ENCODE assay signal across 1 cellular context in the genomic region with DNA sequence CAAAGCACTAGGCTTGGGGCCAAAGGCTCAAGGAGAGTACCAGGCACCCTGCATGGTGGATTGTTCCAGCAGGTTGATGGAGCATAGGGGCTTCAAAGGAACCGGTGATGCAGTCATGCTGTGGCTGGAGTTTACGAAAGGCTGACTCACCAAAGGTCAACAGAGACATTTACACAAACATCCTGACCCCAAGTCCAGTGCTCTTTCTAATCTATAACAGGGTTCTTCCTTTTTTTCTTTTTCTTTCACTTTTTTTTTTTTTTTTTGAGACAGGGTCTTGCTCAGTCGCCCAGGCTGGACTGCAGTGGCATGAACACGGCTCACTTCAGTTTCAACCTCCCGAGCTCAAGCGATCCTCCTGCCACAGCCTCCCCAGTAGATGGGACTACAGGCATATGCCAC.
TF ChIP-seq lines count a peak whose summit lies in the region.

No MANE protein-coding gene starts in this region.

TF ChIP-seq in HepG2, 621 proteins besides CTCF, POLR2A, EP300 and RAD21 (continues in another document):
- TF ChIP-seq KMT2B (CRISPR knock-in tag; IDR thresholded peaks at IDR 0.05) (no peak), MAFF (IDR thresholded peaks at IDR 0.05; ENCODE audit: low read depth, low read length) (no peak), PHF8 (CRISPR knock-in tag; IDR thresholded peaks at IDR 0.05) (no peak), CEBPG (CRISPR knock-in tag; IDR thresholded peaks at IDR 0.05) (peak; percentile 78), ZNF550 (CRISPR knock-in tag; IDR thresholded peaks at IDR 0.05; ENCODE audit: borderline replicate concordance) (no peak), IKZF4 (CRISPR knock-in tag; IDR thresholded peaks at IDR 0.05; ENCODE audit: borderline replicate concordance, low read depth, not compliant biosample characterization) (no peak), NFIC (IDR thresholded peaks at IDR 0.05; ENCODE audit: low read length) (peak; percentile 77), FOXK2 (IDR thresholded peaks at IDR 0.05) (no peak), TMF1 (CRISPR knock-in tag; IDR thresholded peaks at IDR 0.05; ENCODE audit: low read depth) (no peak), HNRNPH1 (optimal IDR thresholded peaks at IDR 0.05; ENCODE audit: low read depth, low read length) (no peak), ZNF775 (CRISPR knock-in tag; IDR thresholded peaks at IDR 0.05; ENCODE audit: borderline replicate concordance) (no peak), ZNF850 (CRISPR knock-in tag; conservative IDR thresholded peaks at IDR 0.05) (no peak), TOE1 (CRISPR knock-in tag; IDR thresholded peaks at IDR 0.05) (no peak), JARID2 (CRISPR knock-in tag; IDR thresholded peaks at IDR 0.05; ENCODE audit: insufficient replicate concordance) (no peak), MAFG (CRISPR knock-in tag; IDR thresholded peaks at IDR 0.05) (no peak), GZF1 (CRISPR knock-in tag; IDR thresholded peaks at IDR 0.05) (peak; percentile 54; the same call in 1 of the 2 replicates), TBL1XR1 (IDR thresholded peaks at IDR 0.05; ENCODE audit: borderline replicate concordance, low read length, partially characterized antibody) (peak; percentile 71), SNAPC2 (CRISPR knock-in tag; IDR thresholded peaks at IDR 0.05) (peak; percentile 46; the same call in 1 of the 2 replicates), ZNF772 (CRISPR knock-in tag; IDR thresholded peaks at IDR 0.05) (no peak), ZNF577 (CRISPR knock-in tag; IDR thresholded peaks at IDR 0.05; ENCODE audit: borderline replicate concordance, low read depth) (no peak), ZNF558 (CRISPR knock-in tag; IDR thresholded peaks at IDR 0.05; ENCODE audit: borderline replicate concordance) (no peak), ZC3H13 (CRISPR knock-in tag; IDR thresholded peaks at IDR 0.05) (no peak), SP1 (IDR thresholded peaks at IDR 0.05) (no peak), SP1 (CRISPR knock-in tag; IDR thresholded peaks at IDR 0.05) (no peak), FOXC1 (CRISPR knock-in tag; IDR thresholded peaks at IDR 0.05; ENCODE audit: borderline replicate concordance) (no peak), NKX3-1 (CRISPR knock-in tag; IDR thresholded peaks at IDR 0.05) (no peak), ZNF354B (CRISPR knock-in tag; IDR thresholded peaks at IDR 0.05) (no peak), ZNF781 (CRISPR knock-in tag; IDR thresholded peaks at IDR 0.05; ENCODE audit: borderline replicate concordance, not compliant biosample characterization) (peak; percentile 61), SMAD3 (CRISPR knock-in tag; IDR thresholded peaks at IDR 0.05) (no peak), ZNF557 (CRISPR knock-in tag; IDR thresholded peaks at IDR 0.05) (no peak), MED8 (CRISPR knock-in tag; IDR thresholded peaks at IDR 0.05; ENCODE audit: insufficient replicate concordance) (no peak), ARHGAP35 (CRISPR knock-in tag; IDR thresholded peaks at IDR 0.05; ENCODE audit: borderline replicate concordance) (no peak), MTA3 (CRISPR knock-in tag; IDR thresholded peaks at IDR 0.05) (no peak), FOXA3 (CRISPR knock-in tag; IDR thresholded peaks at IDR 0.05) (peak; percentile 97), PTBP1 (IDR thresholded peaks at IDR 0.05; ENCODE audit: low read depth, low read length, poor library complexity, severe bottlenecking) (no peak), TCF12 (IDR thresholded peaks at IDR 0.05) (no peak), TCF12 (CRISPR knock-in tag; IDR thresholded peaks at IDR 0.05) (peak; percentile 49; the same call in 1 of the 2 replicates), MAF1 (CRISPR knock-in tag; IDR thresholded peaks at IDR 0.05; ENCODE audit: borderline replicate concordance) (no peak), ZNF883 (CRISPR knock-in tag; IDR thresholded peaks at IDR 0.05; ENCODE audit: not compliant biosample characterization) (no peak)
- TF ChIP-seq, protein P1, sequence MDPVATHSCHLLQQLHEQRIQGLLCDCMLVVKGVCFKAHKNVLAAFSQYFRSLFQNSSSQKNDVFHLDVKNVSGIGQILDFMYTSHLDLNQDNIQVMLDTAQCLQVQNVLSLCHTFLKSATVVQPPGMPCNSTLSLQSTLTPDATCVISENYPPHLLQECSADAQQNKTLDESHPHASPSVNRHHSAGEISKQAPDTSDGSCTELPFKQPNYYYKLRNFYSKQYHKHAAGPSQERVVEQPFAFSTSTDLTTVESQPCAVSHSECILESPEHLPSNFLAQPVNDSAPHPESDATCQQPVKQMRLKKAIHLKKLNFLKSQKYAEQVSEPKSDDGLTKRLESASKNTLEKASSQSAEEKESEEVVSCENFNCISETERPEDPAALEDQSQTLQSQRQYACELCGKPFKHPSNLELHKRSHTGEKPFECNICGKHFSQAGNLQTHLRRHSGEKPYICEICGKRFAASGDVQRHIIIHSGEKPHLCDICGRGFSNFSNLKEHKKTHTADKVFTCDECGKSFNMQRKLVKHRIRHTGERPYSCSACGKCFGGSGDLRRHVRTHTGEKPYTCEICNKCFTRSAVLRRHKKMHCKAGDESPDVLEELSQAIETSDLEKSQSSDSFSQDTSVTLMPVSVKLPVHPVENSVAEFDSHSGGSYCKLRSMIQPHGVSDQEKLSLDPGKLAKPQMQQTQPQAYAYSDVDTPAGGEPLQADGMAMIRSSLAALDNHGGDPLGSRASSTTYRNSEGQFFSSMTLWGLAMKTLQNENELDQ (CRISPR knock-in tag; IDR thresholded peaks at IDR 0.05; ENCODE audit: borderline replicate concordance) = no peak
- TF ChIP-seq, protein P2, sequence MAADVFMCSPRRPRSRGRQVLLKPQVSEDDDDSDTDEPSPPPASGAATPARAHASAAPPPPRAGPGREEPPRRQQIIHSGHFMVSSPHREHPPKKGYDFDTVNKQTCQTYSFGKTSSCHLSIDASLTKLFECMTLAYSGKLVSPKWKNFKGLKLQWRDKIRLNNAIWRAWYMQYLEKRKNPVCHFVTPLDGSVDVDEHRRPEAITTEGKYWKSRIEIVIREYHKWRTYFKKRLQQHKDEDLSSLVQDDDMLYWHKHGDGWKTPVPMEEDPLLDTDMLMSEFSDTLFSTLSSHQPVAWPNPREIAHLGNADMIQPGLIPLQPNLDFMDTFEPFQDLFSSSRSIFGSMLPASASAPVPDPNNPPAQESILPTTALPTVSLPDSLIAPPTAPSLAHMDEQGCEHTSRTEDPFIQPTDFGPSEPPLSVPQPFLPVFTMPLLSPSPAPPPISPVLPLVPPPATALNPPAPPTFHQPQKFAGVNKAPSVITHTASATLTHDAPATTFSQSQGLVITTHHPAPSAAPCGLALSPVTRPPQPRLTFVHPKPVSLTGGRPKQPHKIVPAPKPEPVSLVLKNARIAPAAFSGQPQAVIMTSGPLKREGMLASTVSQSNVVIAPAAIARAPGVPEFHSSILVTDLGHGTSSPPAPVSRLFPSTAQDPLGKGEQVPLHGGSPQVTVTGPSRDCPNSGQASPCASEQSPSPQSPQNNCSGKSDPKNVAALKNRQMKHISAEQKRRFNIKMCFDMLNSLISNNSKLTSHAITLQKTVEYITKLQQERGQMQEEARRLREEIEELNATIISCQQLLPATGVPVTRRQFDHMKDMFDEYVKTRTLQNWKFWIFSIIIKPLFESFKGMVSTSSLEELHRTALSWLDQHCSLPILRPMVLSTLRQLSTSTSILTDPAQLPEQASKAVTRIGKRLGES (CRISPR knock-in tag; IDR thresholded peaks at IDR 0.05; ENCODE audit: borderline replicate concordance) = no peak
- TF ChIP-seq, protein P3, sequence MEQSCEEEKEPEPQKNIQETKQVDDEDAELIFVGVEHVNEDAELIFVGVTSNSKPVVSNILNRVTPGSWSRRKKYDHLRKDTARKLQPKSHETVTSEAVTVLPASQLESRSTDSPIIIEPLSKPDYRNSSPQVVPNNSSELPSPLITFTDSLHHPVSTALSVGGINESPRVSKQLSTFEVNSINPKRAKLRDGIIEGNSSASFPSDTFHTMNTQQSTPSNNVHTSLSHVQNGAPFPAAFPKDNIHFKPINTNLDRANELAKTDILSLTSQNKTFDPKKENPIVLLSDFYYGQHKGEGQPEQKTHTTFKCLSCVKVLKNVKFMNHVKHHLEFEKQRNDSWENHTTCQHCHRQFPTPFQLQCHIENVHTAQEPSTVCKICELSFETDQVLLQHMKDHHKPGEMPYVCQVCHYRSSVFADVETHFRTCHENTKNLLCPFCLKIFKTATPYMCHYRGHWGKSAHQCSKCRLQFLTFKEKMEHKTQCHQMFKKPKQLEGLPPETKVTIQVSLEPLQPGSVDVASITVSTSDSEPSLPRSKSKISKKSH (CRISPR knock-in tag; IDR thresholded peaks at IDR 0.05; ENCODE audit: borderline replicate concordance) = no peak
- TF ChIP-seq, protein P4, sequence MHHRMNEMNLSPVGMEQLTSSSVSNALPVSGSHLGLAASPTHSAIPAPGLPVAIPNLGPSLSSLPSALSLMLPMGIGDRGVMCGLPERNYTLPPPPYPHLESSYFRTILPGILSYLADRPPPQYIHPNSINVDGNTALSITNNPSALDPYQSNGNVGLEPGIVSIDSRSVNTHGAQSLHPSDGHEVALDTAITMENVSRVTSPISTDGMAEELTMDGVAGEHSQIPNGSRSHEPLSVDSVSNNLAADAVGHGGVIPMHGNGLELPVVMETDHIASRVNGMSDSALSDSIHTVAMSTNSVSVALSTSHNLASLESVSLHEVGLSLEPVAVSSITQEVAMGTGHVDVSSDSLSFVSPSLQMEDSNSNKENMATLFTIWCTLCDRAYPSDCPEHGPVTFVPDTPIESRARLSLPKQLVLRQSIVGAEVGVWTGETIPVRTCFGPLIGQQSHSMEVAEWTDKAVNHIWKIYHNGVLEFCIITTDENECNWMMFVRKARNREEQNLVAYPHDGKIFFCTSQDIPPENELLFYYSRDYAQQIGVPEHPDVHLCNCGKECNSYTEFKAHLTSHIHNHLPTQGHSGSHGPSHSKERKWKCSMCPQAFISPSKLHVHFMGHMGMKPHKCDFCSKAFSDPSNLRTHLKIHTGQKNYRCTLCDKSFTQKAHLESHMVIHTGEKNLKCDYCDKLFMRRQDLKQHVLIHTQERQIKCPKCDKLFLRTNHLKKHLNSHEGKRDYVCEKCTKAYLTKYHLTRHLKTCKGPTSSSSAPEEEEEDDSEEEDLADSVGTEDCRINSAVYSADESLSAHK (CRISPR knock-in tag; IDR thresholded peaks at IDR 0.05; ENCODE audit: borderline replicate concordance) = no peak
- TF ChIP-seq, protein P5, sequence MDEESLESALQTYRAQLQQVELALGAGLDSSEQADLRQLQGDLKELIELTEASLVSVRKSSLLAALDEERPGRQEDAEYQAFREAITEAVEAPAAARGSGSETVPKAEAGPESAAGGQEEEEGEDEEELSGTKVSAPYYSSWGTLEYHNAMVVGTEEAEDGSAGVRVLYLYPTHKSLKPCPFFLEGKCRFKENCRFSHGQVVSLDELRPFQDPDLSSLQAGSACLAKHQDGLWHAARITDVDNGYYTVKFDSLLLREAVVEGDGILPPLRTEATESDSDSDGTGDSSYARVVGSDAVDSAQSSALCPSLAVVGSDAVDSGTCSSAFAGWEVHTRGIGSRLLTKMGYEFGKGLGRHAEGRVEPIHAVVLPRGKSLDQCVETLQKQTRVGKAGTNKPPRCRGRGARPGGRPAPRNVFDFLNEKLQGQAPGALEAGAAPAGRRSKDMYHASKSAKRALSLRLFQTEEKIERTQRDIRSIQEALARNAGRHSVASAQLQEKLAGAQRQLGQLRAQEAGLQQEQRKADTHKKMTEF (CRISPR knock-in tag; IDR thresholded peaks at IDR 0.05) = peak; percentile 93
- TF ChIP-seq, protein P6, sequence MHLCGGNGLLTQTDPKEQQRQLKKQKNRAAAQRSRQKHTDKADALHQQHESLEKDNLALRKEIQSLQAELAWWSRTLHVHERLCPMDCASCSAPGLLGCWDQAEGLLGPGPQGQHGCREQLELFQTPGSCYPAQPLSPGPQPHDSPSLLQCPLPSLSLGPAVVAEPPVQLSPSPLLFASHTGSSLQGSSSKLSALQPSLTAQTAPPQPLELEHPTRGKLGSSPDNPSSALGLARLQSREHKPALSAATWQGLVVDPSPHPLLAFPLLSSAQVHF (CRISPR knock-in tag; IDR thresholded peaks at IDR 0.05) = no peak
- TF ChIP-seq, protein P7, sequence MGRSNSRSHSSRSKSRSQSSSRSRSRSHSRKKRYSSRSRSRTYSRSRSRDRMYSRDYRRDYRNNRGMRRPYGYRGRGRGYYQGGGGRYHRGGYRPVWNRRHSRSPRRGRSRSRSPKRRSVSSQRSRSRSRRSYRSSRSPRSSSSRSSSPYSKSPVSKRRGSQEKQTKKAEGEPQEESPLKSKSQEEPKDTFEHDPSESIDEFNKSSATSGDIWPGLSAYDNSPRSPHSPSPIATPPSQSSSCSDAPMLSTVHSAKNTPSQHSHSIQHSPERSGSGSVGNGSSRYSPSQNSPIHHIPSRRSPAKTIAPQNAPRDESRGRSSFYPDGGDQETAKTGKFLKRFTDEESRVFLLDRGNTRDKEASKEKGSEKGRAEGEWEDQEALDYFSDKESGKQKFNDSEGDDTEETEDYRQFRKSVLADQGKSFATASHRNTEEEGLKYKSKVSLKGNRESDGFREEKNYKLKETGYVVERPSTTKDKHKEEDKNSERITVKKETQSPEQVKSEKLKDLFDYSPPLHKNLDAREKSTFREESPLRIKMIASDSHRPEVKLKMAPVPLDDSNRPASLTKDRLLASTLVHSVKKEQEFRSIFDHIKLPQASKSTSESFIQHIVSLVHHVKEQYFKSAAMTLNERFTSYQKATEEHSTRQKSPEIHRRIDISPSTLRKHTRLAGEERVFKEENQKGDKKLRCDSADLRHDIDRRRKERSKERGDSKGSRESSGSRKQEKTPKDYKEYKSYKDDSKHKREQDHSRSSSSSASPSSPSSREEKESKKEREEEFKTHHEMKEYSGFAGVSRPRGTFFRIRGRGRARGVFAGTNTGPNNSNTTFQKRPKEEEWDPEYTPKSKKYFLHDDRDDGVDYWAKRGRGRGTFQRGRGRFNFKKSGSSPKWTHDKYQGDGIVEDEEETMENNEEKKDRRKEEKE (IDR thresholded peaks at IDR 0.05) = no peak
- TF ChIP-seq, protein P8, sequence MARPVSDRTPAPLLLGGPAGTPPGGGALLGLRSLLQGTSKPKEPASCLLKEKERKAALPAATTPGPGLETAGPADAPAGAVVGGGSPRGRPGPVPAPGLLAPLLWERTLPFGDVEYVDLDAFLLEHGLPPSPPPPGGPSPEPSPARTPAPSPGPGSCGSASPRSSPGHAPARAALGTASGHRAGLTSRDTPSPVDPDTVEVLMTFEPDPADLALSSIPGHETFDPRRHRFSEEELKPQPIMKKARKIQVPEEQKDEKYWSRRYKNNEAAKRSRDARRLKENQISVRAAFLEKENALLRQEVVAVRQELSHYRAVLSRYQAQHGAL (CRISPR knock-in tag; IDR thresholded peaks at IDR 0.05; ENCODE audit: not compliant biosample characterization) = no peak
- TF ChIP-seq, protein P9, sequence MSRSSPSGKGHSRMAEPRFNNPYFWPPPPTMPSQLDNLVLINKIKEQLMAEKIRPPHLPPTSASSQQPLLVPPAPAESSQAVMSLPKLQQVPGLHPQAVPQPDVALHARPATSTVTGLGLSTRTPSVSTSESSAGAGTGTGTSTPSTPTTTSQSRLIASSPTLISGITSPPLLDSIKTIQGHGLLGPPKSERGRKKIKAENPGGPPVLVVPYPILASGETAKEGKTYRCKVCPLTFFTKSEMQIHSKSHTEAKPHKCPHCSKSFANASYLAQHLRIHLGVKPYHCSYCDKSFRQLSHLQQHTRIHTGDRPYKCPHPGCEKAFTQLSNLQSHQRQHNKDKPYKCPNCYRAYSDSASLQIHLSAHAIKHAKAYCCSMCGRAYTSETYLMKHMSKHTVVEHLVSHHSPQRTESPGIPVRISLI (CRISPR knock-in tag; IDR thresholded peaks at IDR 0.05; ENCODE audit: borderline replicate concordance) = peak; percentile 97
- TF ChIP-seq, protein P10, sequence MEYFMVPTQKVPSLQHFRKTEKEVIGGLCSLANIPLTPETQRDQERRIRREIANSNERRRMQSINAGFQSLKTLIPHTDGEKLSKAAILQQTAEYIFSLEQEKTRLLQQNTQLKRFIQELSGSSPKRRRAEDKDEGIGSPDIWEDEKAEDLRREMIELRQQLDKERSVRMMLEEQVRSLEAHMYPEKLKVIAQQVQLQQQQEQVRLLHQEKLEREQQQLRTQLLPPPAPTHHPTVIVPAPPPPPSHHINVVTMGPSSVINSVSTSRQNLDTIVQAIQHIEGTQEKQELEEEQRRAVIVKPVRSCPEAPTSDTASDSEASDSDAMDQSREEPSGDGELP (IDR thresholded peaks at IDR 0.05; ENCODE audit: borderline replicate concordance, low read depth) = peak; percentile 73; the same call in 1 of the 2 replicates
